Comparison of ENCODE assay signal across 2 cellular contexts in the genomic region with DNA sequence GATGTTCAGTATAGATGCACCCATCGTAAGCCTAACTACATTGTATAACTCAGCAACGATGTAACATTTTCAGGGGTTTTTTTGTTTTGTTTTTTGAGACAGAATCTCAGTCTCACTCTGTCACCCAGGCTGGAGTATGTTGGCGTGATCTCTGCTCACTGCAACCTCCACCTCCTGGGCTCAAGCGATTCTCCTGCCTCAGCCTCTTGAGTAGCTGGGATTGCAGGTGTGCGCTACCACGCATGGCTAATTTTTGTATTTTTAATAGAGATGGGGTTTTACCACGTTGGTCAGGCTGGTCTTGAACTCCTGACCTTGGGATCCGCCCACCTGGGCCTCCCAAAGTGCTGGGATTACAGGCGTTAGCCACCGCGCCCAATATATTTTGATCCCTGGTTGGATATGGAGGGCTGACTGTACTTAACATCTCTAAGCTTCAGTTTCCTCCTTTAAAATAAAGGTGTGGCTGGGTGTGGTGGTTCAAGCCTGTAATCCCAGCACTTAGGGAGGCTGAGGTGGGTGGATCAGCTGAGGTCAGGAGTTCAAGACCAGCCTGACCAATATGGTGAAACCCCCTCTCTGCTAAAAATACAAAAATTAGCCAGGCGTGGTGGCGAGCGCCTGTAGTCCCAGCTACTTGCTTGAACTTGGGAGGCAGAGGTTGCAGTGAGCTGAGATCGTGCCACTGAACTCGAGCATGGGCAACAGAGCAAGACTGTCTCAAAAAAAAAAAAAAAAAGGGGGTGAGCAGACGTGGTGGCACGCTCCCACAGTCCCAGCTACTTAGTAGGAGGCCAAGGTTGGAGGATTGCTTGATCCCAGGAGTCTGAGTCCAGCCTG. TPM values are rescaled to one million over a fixed set of nuclear protein-coding genes. Genes with fewer than 3 reads are reported as not detected.
"Had no signal": no experiment of that assay in that cellular context is flagged by ENCODE, and none has a peak within 500 bp of the region (broad histone marks: within the 10 kb centered on the region; RNA-seq: fewer than 3 reads in every experiment).

No MANE protein-coding gene starts in this region.

RNA-seq across cellular contexts. Expression of a gene that starts 39.0 kb away (rescaled TPM):
- total RNA-seq: tibial nerve had no signal

RNA-seq across cellular contexts. Expression of a gene that starts 42.0 kb away (rescaled TPM):
- total RNA-seq: myocyte had no signal
